In genomic region chr7:128833939-128834310, GRCh38 we compare ENCODE assay signal across 10 cellular contexts. TPM values are rescaled to one million over a fixed set of nuclear protein-coding genes. Genes with fewer than 3 reads are reported as not detected.
DNase-seq lines count a peak whose midpoint lies in the region; ATAC-seq, FAIRE-seq and TF ChIP-seq lines count a peak whose summit lies in the region.
"Had no signal": no experiment of that assay in that cellular context is flagged by ENCODE, and none has a peak within 500 bp of the region (broad histone marks: within the 10 kb centered on the region; RNA-seq: fewer than 3 reads in every experiment).

No MANE protein-coding gene starts in this region.

- POLR2A ChIA-PET in PC-9 (lab: Charles Lee; ENCODE audit: unreplicated experiment), result interaction anchor here (0.7 to 0.8 kb wide), 2 partner anchors 27 to 510 kb away, joined by 4 read pairs; no protein-coding TSS in a partner anchor

- H3K4me1 ChIP-seq in PC-9 (replicated peaks; ENCODE audit: insufficient read depth) (peaks cover 27% of the 10 kb centered on the region), mesodermal cell (ENCODE audit: control insufficient read depth, insufficient read depth, low read length, poor library complexity, severe bottlenecking) (peaks cover 16% of the 10 kb centered on the region), tibial artery (peaks cover 0 to 70% (median 54%) of the 10 kb centered on the region in 4 donors)

- H4K20me1 ChIP-seq in PC-9 (ENCODE audit: insufficient read depth), result no peaks in the 10 kb centered on the region

- no peak for TF ChIP-seq POLR2A in GM12892 (IDR thresholded peaks at IDR 0.05; ENCODE audit: low read depth, low read length)

- H3K27me3 ChIP-seq in PC-9 (ENCODE audit: insufficient read depth, low read depth) (no peaks in the 10 kb centered on the region), tibial artery (no peaks in the 10 kb centered on the region)

- H3K36me3 ChIP-seq in PC-9 (ENCODE audit: low read depth) (no peaks in the 10 kb centered on the region), mesodermal cell (ENCODE audit: control insufficient read depth, insufficient read depth, low read length) (peaks cover 49% of the 10 kb centered on the region), tibial artery (peaks cover 16 to 24% (median 23%) of the 10 kb centered on the region in 3 donors)

- FAIRE-seq in GM12892 (lab: Jason Lieb, UNC), result no peak

- H3K9me3 ChIP-seq in PC-9 (ENCODE audit: insufficient read depth, low read depth), result no peaks in the 10 kb centered on the region
- no peaks in the 10 kb centered on the region for H3K9me3 ChIP-seq in mesodermal cell (ENCODE audit: control insufficient read depth, low read length)
- no peaks in the 10 kb centered on the region for H3K9me3 ChIP-seq in tibial artery

- ATAC-seq in GM18498 (IDR thresholded peaks at IDR 0.05; ENCODE audit: unreplicated experiment), result no peak

- no peak overlapping the region for H2AFZ ChIP-seq in PC-9

- WGBS in mesodermal cell (ENCODE audit: insufficient coverage in 2 of 2), 2 experiments, result no CpG with 5 or more reads among the region's 3 CpGs

- H3K4me2 ChIP-seq in PC-9, result peak overlapping the region; percentile 28; the same call in 1 of the 2 replicates

- no peaks in the 10 kb centered on the region for H3K9me2 ChIP-seq in PC-9 (ENCODE audit: insufficient read depth)

- CTCF ChIA-PET in PC-9 (lab: Charles Lee), result no interaction called here

- DNase-seq in PC-9 (no peak), dedifferentiated amniotic fluid mesenchymal stem cell (ENCODE audit: extremely low spot score) (peak; percentile 30), tibial artery (no peak), GM12892 (ENCODE audit: insufficient read length) (no peak), HCEC 1CT (no peak)

- intact Hi-C loops in PC-9 (cut with micrococcal nuclease; ENCODE audit: unreplicated experiment), result loop anchor here (5.0 kb wide), 1 partner anchor 58 kb away; no protein-coding TSS in a partner anchor
- intact Hi-C loops in tibial artery (cut with DNase I; ENCODE audit: low total_unique reads), result no loop called here

- no peak for TF ChIP-seq CTCF in PC-9 (conservative IDR thresholded peaks at IDR 0.05)
- no peak for TF ChIP-seq CTCF in tibial artery (IDR thresholded peaks at IDR 0.05)

- H3K27ac ChIP-seq in PC-9, result no peak overlapping the region
- peak overlapping the region; percentile 82 for H3K27ac ChIP-seq in mesodermal cell (ENCODE audit: low read depth, low read length, severe bottlenecking)
- H3K27ac ChIP-seq in tibial artery, result peak overlapping the region; percentile 90 to 95

- H3K79me2 ChIP-seq in PC-9 (ENCODE audit: low read depth), result no peaks in the 10 kb centered on the region

- no TSS peak for BruUV-seq in PC-9 (replicated peaks; lab: Mats Ljungman, UMichigan)

- H3K4me3 ChIP-seq in PC-9 (no peak overlapping the region), mesodermal cell (ENCODE audit: extremely low read depth, insufficient read depth, low read length, poor library complexity, severe bottlenecking) (peak overlapping the region; percentile 93), tibial artery (no peak overlapping the region)

- peaks cover 6% of the 10 kb centered on the region for H3F3A ChIP-seq in PC-9 (ENCODE audit: insufficient read depth, low read depth)

RNA-seq across cellular contexts. Expression of gene FLNC, which starts 3.7 kb away (rescaled TPM):
- 75.5 and 96.6 TPM in 2 replicates for total RNA-seq in PC-9 (2021)
- 147 TPM for polyA plus RNA-seq in mesodermal cell (2013, experiment 1 of 2)
- polyA plus RNA-seq in mesodermal cell (2013, experiment 2 of 2), result 116 TPM
- polyA plus RNA-seq in GM12892 (2012; ENCODE audit: missing spikeins), result 0.08 TPM

RNA-seq across cellular contexts. Expression of gene ATP6V1F, which starts 28.7 kb away (rescaled TPM):
- total RNA-seq in PC-9 (2021), result 114 and 169 TPM in 2 replicates
- polyA plus RNA-seq in mesodermal cell (2013, experiment 1 of 2), result 134 TPM
- polyA plus RNA-seq in mesodermal cell (2013, experiment 2 of 2), result 119 TPM
- 260 TPM for polyA plus RNA-seq in GM12892 (2012; ENCODE audit: missing spikeins)

RNA-seq across cellular contexts. Expression of gene CCDC136, which starts 42.2 kb away (rescaled TPM):
- 7.1 and 9.8 TPM in 2 replicates for total RNA-seq in PC-9 (2021)
- polyA plus RNA-seq in mesodermal cell (2013, experiment 1 of 2), result 32.7 TPM
- 33.8 TPM for polyA plus RNA-seq in mesodermal cell (2013, experiment 2 of 2)
- polyA plus RNA-seq in GM12892 (2012; ENCODE audit: missing spikeins), result 2.3 TPM

RNA-seq across cellular contexts. Expression of gene OPN1SW, which starts 58.3 kb away (rescaled TPM):
- not detected in 2 replicates for total RNA-seq in PC-9 (2021)
- polyA plus RNA-seq in mesodermal cell (2013, experiment 1 of 2), result not detected
- not detected for polyA plus RNA-seq in mesodermal cell (2013, experiment 2 of 2)
- polyA plus RNA-seq in GM12892 (2012; ENCODE audit: missing spikeins), result not detected
- total RNA-seq: Daoy, liver, renal cortical epithelial cell had no signal
